In genomic region chr16:14285542-14286380, GRCh38 we compare ENCODE assay signal across 8 cellular contexts.
DNase-seq lines count a peak whose midpoint lies in the region; ATAC-seq and TF ChIP-seq lines count a peak whose summit lies in the region.

No MANE protein-coding gene starts in this region.

- H3K4me1 ChIP-seq in BLaER1: peaks cover 29% of the 10 kb centered on the region
- H3K4me1 ChIP-seq in left lung: peaks cover 3 to 17% of the 10 kb centered on the region in 2 donors

- H3K9me3 ChIP-seq in BLaER1: peaks cover 24% of the 10 kb centered on the region
- peaks cover 0 to 18% of the 10 kb centered on the region in 2 donors for H3K9me3 ChIP-seq in left lung

- H3K36me3 Mint-ChIP-seq in activated CD4-positive, alpha-beta T cell treated with anti-CD3 and anti-CD28 coated beads, Interleukin-2, amount 10 ng/mL, durations not matched to agents 7 days and 5 days (ENCODE audit: low read depth): peaks cover 4% of the 10 kb centered on the region

- TF ChIP-seq CTCF in left lung (IDR thresholded peaks at IDR 0.05): no peak

- H3K4me3 ChIP-seq in BLaER1 (peak overlapping the region; percentile 85), left lung (peak overlapping the region; percentile 77 to 80)

- peak; percentile 64 for ATAC-seq in GM19328 (IDR thresholded peaks at IDR 0.05; ENCODE audit: unreplicated experiment)
- peak; percentile 74 for ATAC-seq in HG03460 (IDR thresholded peaks at IDR 0.05; ENCODE audit: unreplicated experiment)
- ATAC-seq in left lung: peak; percentile 92

- intact Hi-C loops in left lung (cut with DNase I): loop anchor here in 1 of 2 donors (10.0 kb wide), 1 partner anchor 361 kb away; the partner anchor contains the start of gene ERCC4

- H3K9ac ChIP-seq in BLaER1: peak overlapping the region; percentile 79

- H3K36me3 ChIP-seq in BLaER1: no peaks in the 10 kb centered on the region
- no peaks in the 10 kb centered on the region for H3K36me3 ChIP-seq in left lung

- CTCF ChIA-PET in activated CD4-positive, alpha-beta T cell treated with anti-CD3 and anti-CD28 coated beads, Interleukin-2, amount 10 ng/mL, durations not matched to agents 7 days and 5 days (lab: Charles Lee): interaction anchor here (0.6 to 2.0 kb wide), 9 partner anchors 9 to 369 kb away, joined by 3 to 9 read pairs (median 4); partner anchors contain the start of gene ERCC4

- no peaks in the 10 kb centered on the region for H4K20me1 ChIP-seq in BLaER1

- H3K4me3 Mint-ChIP-seq in activated CD4-positive, alpha-beta T cell treated with anti-CD3 and anti-CD28 coated beads, Interleukin-2, amount 10 ng/mL, durations not matched to agents 7 days and 5 days: peak overlapping the region; percentile 85

- POLR2A ChIA-PET in activated CD4-positive, alpha-beta T cell treated with anti-CD3 and anti-CD28 coated beads, Interleukin-2, amount 10 ng/mL, durations not matched to agents 7 days and 5 days (lab: Charles Lee): interaction anchor here (0.5 to 1.1 kb wide), 2 partner anchors 168 to 366 kb away, joined by 3 to 7 read pairs; partner anchors contain the start of gene ERCC4

- DNase-seq in NCI-H526 treated with DMSO at 0.1 percent for 48 hours (lab: John Stamatoyannopoulos, UW) (peak; percentile 86), dedifferentiated amniotic fluid mesenchymal stem cell (ENCODE audit: extremely low spot score) (peak; percentile 93), left lung (peak; percentile 91 to 93)
- peak; percentile 89 for DNase-seq in activated CD4-positive, alpha-beta T cell treated with anti-CD3 and anti-CD28 coated beads, Interleukin-2, amount 10 ng/mL, durations not matched to agents 7 days and 5 days
- DNase-seq in stimulated activated CD4-positive, alpha-beta T cell treated with anti-CD3 and anti-CD28 coated beads, Interleukin-2, amount 100 ng/mL, for 24 hours: peak; percentile 96 to 97

- H3K9me3 Mint-ChIP-seq in activated CD4-positive, alpha-beta T cell treated with anti-CD3 and anti-CD28 coated beads, Interleukin-2, amount 10 ng/mL, durations not matched to agents 7 days and 5 days: peaks cover 15% of the 10 kb centered on the region

- H3K27me3 Mint-ChIP-seq in activated CD4-positive, alpha-beta T cell treated with anti-CD3 and anti-CD28 coated beads, Interleukin-2, amount 10 ng/mL, durations not matched to agents 7 days and 5 days: no peaks in the 10 kb centered on the region

- H3K27me3 ChIP-seq in BLaER1 (no peaks in the 10 kb centered on the region), left lung (no peaks in the 10 kb centered on the region)

- peak overlapping the region; percentile 54; the same call in 1 of the 2 replicates for H3K27ac ChIP-seq in BLaER1
- peak overlapping the region; percentile 79 to 86 for H3K27ac ChIP-seq in left lung

- H3K27ac Mint-ChIP-seq in activated CD4-positive, alpha-beta T cell treated with anti-CD3 and anti-CD28 coated beads, Interleukin-2, amount 10 ng/mL, durations not matched to agents 7 days and 5 days: peak overlapping the region; percentile 85

- H3K4me2 ChIP-seq in BLaER1: peak overlapping the region; percentile 77

- peaks cover 25% of the 10 kb centered on the region for H3K4me1 Mint-ChIP-seq in activated CD4-positive, alpha-beta T cell treated with anti-CD3 and anti-CD28 coated beads, Interleukin-2, amount 10 ng/mL, durations not matched to agents 7 days and 5 days

Comparison
In these comparisons a context has a peak if more than half of its experiments do, and no peak if none do; other contexts are left out.
1. Peak in every context shown above with its lines: DNase-seq, ATAC-seq, H3K4me3 ChIP-seq and H3K27ac ChIP-seq.